20 cellular contexts compared by ENCODE assay signal in genomic region chr10:11414314-11415038, GRCh38.
DNase-seq lines count a peak whose midpoint lies in the region; ATAC-seq, FAIRE-seq and TF ChIP-seq lines count a peak whose summit lies in the region.
"Had no signal": no experiment of that assay in that cellular context is flagged by ENCODE, and none has a peak within 500 bp of the region (broad histone marks: within the 10 kb centered on the region; RNA-seq: fewer than 3 reads in every experiment).

No MANE protein-coding gene starts in this region.

- ATAC-seq in right lobe of liver (peak; percentile 75 to 90 (median 80)), PC-3 (no peak)
- ATAC-seq: HCT116 had no signal

- no peak overlapping the region for H2BK15ac ChIP-seq in neuronal stem cell (ENCODE audit: low read length)

- H2BK120ac ChIP-seq in neuronal stem cell (ENCODE audit: low read depth, low read length), result no peak overlapping the region

- no peaks in the 10 kb centered on the region for H3K27me3 ChIP-seq in bronchial epithelial cell (ENCODE audit: control insufficient read depth, insufficient read depth, low read length)
- no peaks in the 10 kb centered on the region for H3K27me3 ChIP-seq in right lobe of liver
- no peaks in the 10 kb centered on the region for H3K27me3 ChIP-seq in neuronal stem cell (ENCODE audit: control insufficient read depth in 3 of 3, insufficient read depth in 3 of 3, low read depth in 1 of 3, low read length in 3 of 3)
- no peaks in the 10 kb centered on the region for H3K27me3 ChIP-seq in PC-3 (ENCODE audit: low read length)
- H3K27me3 ChIP-seq: SJCRH30 had no signal

- no peak overlapping the region for H2BK12ac ChIP-seq in neuronal stem cell (ENCODE audit: low read length)

- TF ChIP-seq CTCF in bronchial epithelial cell (IDR thresholded peaks at IDR 0.05; ENCODE audit: insufficient read depth, low read length, severe bottlenecking) (no peak), right lobe of liver (IDR thresholded peaks at IDR 0.05) (no peak), PC-3 (conservative IDR thresholded peaks at IDR 0.05; ENCODE audit: low read depth, low read length) (no peak)

- no peak overlapping the region for H2BK5ac ChIP-seq in neuronal stem cell (ENCODE audit: low read length)

- H3K23ac ChIP-seq in neuronal stem cell (ENCODE audit: low read depth, low read length, poor library complexity), result no peak overlapping the region

- H3K79me1 ChIP-seq in neuronal stem cell (ENCODE audit: low read depth, low read length), result no peaks in the 10 kb centered on the region

- no peaks in the 10 kb centered on the region for H3K9me2 ChIP-seq in PC-3 (replicated peaks; ENCODE audit: low read length)

- H4K8ac ChIP-seq in neuronal stem cell (ENCODE audit: low read depth, low read length), result no peak overlapping the region

- H3K36me3 ChIP-seq in bronchial epithelial cell (ENCODE audit: control insufficient read depth, insufficient read depth, low read length) (no peaks in the 10 kb centered on the region), right lobe of liver (no peaks in the 10 kb centered on the region), neuronal stem cell (replicated peaks in 1 of 2; ENCODE audit: control insufficient read depth in 2 of 2, insufficient read depth in 2 of 2, low read length in 2 of 2) (no peaks in the 10 kb centered on the region), PC-3 (ENCODE audit: low read depth, low read length) (no peaks in the 10 kb centered on the region)
- H3K36me3 ChIP-seq: SJCRH30 had no signal

- POLR2A ChIA-PET in PC-3 (lab: Charles Lee; ENCODE audit: unreplicated experiment), result no interaction called here

- no peak overlapping the region for H4K91ac ChIP-seq in neuronal stem cell (ENCODE audit: low read depth, low read length, poor library complexity)

- H3K4me1 ChIP-seq in right lobe of liver, result peaks cover 0 to 8% (median 0%) of the 10 kb centered on the region in 4 donors
- H3K4me1 ChIP-seq in neuronal stem cell (ENCODE audit: control insufficient read depth in 2 of 2, insufficient read depth in 1 of 2, low read depth in 1 of 2, low read length in 2 of 2), result peaks cover 0 to 9% of the 10 kb centered on the region in 2 donors
- no peaks in the 10 kb centered on the region for H3K4me1 ChIP-seq in PC-3 (ENCODE audit: insufficient read depth, low read length)
- H3K4me1 ChIP-seq: Caco-2, SJCRH30 had no signal

- CTCF ChIA-PET in PC-3 (lab: Charles Lee), result no interaction called here

- FAIRE-seq in bronchial epithelial cell (lab: Jason Lieb, UNC), result peak; percentile 70
- FAIRE-seq: RCC 7860 had no signal

- H3K9ac ChIP-seq in neuronal stem cell (ENCODE audit: low read depth, low read length, poor library complexity) (no peak overlapping the region), PC-3 (ENCODE audit: low read length) (no peak overlapping the region)
- H3K9ac ChIP-seq: GM23248 had no signal

- no peak overlapping the region for H3K4me3 ChIP-seq in bronchial epithelial cell (ENCODE audit: low read depth, low read length)
- H3K4me3 ChIP-seq in right lobe of liver, result no peak overlapping the region
- no peak overlapping the region for H3K4me3 ChIP-seq in neuronal stem cell (ENCODE audit: low read length in 2 of 2)
- no peak overlapping the region for H3K4me3 ChIP-seq in PC-3 (ENCODE audit: low read length)
- H3K4me3 ChIP-seq: GM23248, SJCRH30 had no signal

- intact Hi-C loops in right lobe of liver (cut with DNase I), result no loop called here
- intact Hi-C loops in PC-3 (cut with micrococcal nuclease), result no loop called here

- H3K79me2 ChIP-seq in PC-3 (ENCODE audit: low read length), result no peaks in the 10 kb centered on the region

- H3K27ac ChIP-seq in right lobe of liver (peak overlapping the region in 1 of 3 donors; percentile 15), neuronal stem cell (replicated peaks; ENCODE audit: low read length) (no peak overlapping the region), PC-3 (ENCODE audit: low read length) (no peak overlapping the region)
- H3K27ac ChIP-seq: GM23248, SJCRH30 had no signal

- H3K4me2 ChIP-seq in neuronal stem cell (ENCODE audit: insufficient read depth, low read length, poor library complexity, severe bottlenecking) (no peak overlapping the region), PC-3 (ENCODE audit: low read length) (no peak overlapping the region)

- peak overlapping the region; percentile 54 for H2AFZ ChIP-seq in neuronal stem cell (ENCODE audit: low read length)
- H2AFZ ChIP-seq in PC-3 (ENCODE audit: low read length), result no peak overlapping the region
- H2AFZ ChIP-seq: GM23248 had no signal

- H2AK5ac ChIP-seq in neuronal stem cell (ENCODE audit: low read depth, low read length), result no peak overlapping the region

- no peaks in the 10 kb centered on the region for H4K20me1 ChIP-seq in PC-3 (ENCODE audit: low read length)

- H3K14ac ChIP-seq in neuronal stem cell (ENCODE audit: low read length), result no peak overlapping the region

- 43% methylated on average over 7 of the region's 7 CpGs for WGBS in right lobe of liver (ENCODE audit: insufficient coverage, low coverage, low lambda C conversion rate, missing lambda C conversion rate)
- no CpG with 5 or more reads among the region's 7 CpGs for WGBS in neuronal stem cell (ENCODE audit: extremely low coverage in 2 of 2, insufficient read length in 2 of 2, insufficient replicate concordance in 1 of 2), 2 donors

- no TSS peak for BruUV-seq in PC-3 (replicated peaks; lab: Mats Ljungman, UMichigan)

- no peaks in the 10 kb centered on the region for H3F3A ChIP-seq in PC-3 (ENCODE audit: low read length, unreplicated experiment)

- no peak overlapping the region for H3K18ac ChIP-seq in neuronal stem cell (ENCODE audit: low read length)

- TF ChIP-seq POLR2A in right lobe of liver (IDR thresholded peaks at IDR 0.05), result no peak

- H3K4ac ChIP-seq in neuronal stem cell (ENCODE audit: low read length), result no peak overlapping the region

- no peaks in the 10 kb centered on the region for H3K9me3 ChIP-seq in right lobe of liver
- peaks cover 5 to 9% of the 10 kb centered on the region in 2 donors for H3K9me3 ChIP-seq in neuronal stem cell (replicated peaks in 1 of 2; ENCODE audit: control insufficient read depth in 2 of 2, insufficient read depth in 1 of 2, low read depth in 1 of 2, low read length in 2 of 2)
- no peaks in the 10 kb centered on the region for H3K9me3 ChIP-seq in PC-3 (ENCODE audit: low read length)

- DNase-seq in COLO829 (ENCODE audit: low spot score), result peak; percentile 62
- no peak for DNase-seq in bronchial epithelial cell (ENCODE audit: low read depth)
- DNase-seq in right lobe of liver, result peak in 1 of 3 donors; percentile 56
- no peak for DNase-seq in neuronal stem cell (ENCODE audit: low spot score)
- DNase-seq in PC-3, result no peak
- DNase-seq in activated CD4-positive, alpha-beta T cell treated with anti-CD3 and anti-CD28 coated beads for 1 hour, result no peak
- DNase-seq in LoVo (ENCODE audit: low spot score), result no peak
- no peak for DNase-seq in activated CD4-positive, alpha-beta T cell treated with anti-CD3 and anti-CD28 coated beads, Interleukin-2, amount 50 U/mL, for 1 hour
- DNase-seq: Caco-2, DMS 273 treated with DMSO at 0.1 percent for 48 hours, DMS79 treated with DMSO at 0.1 percent for 48 hours, GM23248, IMR-90, NCI-H1417 treated with DMSO at 0.1 percent for 48 hours, NCI-H187, NCI-H446, NCI-H526, SJCRH30 had no signal
